Comparison of ENCODE assay signal across 16 cellular contexts in genomic region chr10:71864861-71865473, GRCh38. TPM values are rescaled to one million over a fixed set of nuclear protein-coding genes. Genes with fewer than 3 reads are reported as not detected.
A peak's percentile ranks its signal among the peaks of the same experiment; 100 is the strongest.
DNase-seq lines count a peak whose midpoint lies in the region; ATAC-seq and TF ChIP-seq lines count a peak whose summit lies in the region.
"Had no signal": no experiment of that assay in that cellular context is flagged by ENCODE, and none has a peak within 500 bp of the region (broad histone marks: within the 10 kb centered on the region; RNA-seq: fewer than 3 reads in every experiment).

No MANE protein-coding gene starts in this region.

- RAD21 ChIA-PET in HCT116 (lab: Charles Lee; ENCODE audit: low non-redundant PET in 1 of 2, low total read pairs in 2 of 2, uncharacterized antibody in 2 of 2, unreplicated experiment in 2 of 2) = no interaction called here

- H3K4me1 ChIP-seq in ACC112 (ENCODE audit: control insufficient read depth, insufficient read depth, low read length, unreplicated experiment) (peaks cover 43% of the 10 kb centered on the region), HCT116 (ENCODE audit: control insufficient read depth in 1 of 2, insufficient read depth in 2 of 2, low read length in 2 of 2) (peaks cover 40 to 64% of the 10 kb centered on the region in 2 experiments), SJCRH30 (peaks cover 22% of the 10 kb centered on the region)

- no peak for TF ChIP-seq RAD21 in HCT116 (IDR thresholded peaks at IDR 0.05; ENCODE audit: low read depth)

- TF ChIP-seq CTCF in HCT116 (IDR thresholded peaks at IDR 0.05 in 2 of 3, conservative IDR thresholded peaks at IDR 0.05 in 1 of 3; ENCODE audit: borderline replicate concordance in 1 of 3, insufficient read depth in 1 of 3, low read depth in 2 of 3, low read length in 2 of 3) (no peak), fibroblast of villous mesenchyme (IDR thresholded peaks at IDR 0.05; ENCODE audit: insufficient read depth, low read depth, low read length) (no peak)

- CTCF ChIA-PET in HCT116 (lab: Charles Lee) = no interaction called here

- H3K4me3 ChIP-seq in ACC112 (ENCODE audit: low read depth, low read length) = no peak overlapping the region
- no peak overlapping the region for H3K4me3 ChIP-seq in HCT116 (replicated peaks in 1 of 2; ENCODE audit: low read depth in 1 of 2, low read length in 2 of 2)
- no peak overlapping the region for H3K4me3 ChIP-seq in fibroblast of villous mesenchyme (ENCODE audit: low read depth, low read length)
- no peak overlapping the region for H3K4me3 ChIP-seq in SJCRH30
- H3K4me3 ChIP-seq: esophagus muscularis mucosa, Peyer's patch, tibial nerve had no signal

- BruUV-seq in HCT116 (replicated peaks; lab: Mats Ljungman, UMichigan) = no TSS peak

- no peak overlapping the region for H3K9ac ChIP-seq in HCT116 (ENCODE audit: low read length)

- H2AFZ ChIP-seq in ACC112 (ENCODE audit: low read length, unreplicated experiment) = no peak overlapping the region
- no peak overlapping the region for H2AFZ ChIP-seq in HCT116 (ENCODE audit: low read depth, low read length, poor library complexity, severe bottlenecking)

- DNase-seq in HCT116 (ENCODE audit: low read depth, low spot score) (no peak), T1000 (lab: John Stamatoyannopoulos, UW) (peak; percentile 26), fibroblast of villous mesenchyme (ENCODE audit: low read depth) (peak; percentile 58), SJCRH30 (no peak), NCI-H1436 (lab: John Stamatoyannopoulos, UW) (no peak), HPDE6-E6E7 (ENCODE audit: extremely low spot score) (no peak)
- DNase-seq: activated T-cell treated with anti-CD3 and anti-CD28 coated beads, Interleukin-2, amount 50 U/mL, for 4 hours; C1 segment of cervical spinal cord; central memory CD4-positive, alpha-beta T cell; naive thymus-derived CD4-positive, alpha-beta T cell; NCI-H2107 had no signal

- intact Hi-C loops in HCT116 (cut with micrococcal nuclease) = loop anchor here (10.0 kb wide), 1 partner anchor 460 kb away; no protein-coding TSS in a partner anchor

- ATAC-seq in HCT116 (no peak), GM21723 (IDR thresholded peaks at IDR 0.05; ENCODE audit: unreplicated experiment) (no peak)
- ATAC-seq: activated T-cell treated with anti-CD3 and anti-CD28 coated beads, Interleukin-2, amount 50 U/mL, for 4 hours; naive thymus-derived CD4-positive, alpha-beta T cell had no signal

- POLR2A ChIA-PET in HCT116 (lab: Charles Lee) = interaction anchor here (0.9 kb wide), 1 partner anchor 14 kb away, joined by 3 read pairs; the partner anchor contains the start of gene PSAP

- no peaks in the 10 kb centered on the region for H3K9me2 ChIP-seq in HCT116 (ENCODE audit: insufficient read depth)

- H3K36me3 ChIP-seq in ACC112 (ENCODE audit: insufficient read depth, low read length) = no peaks in the 10 kb centered on the region
- H3K36me3 ChIP-seq in HCT116 (ENCODE audit: control insufficient read depth in 1 of 2, insufficient read depth in 2 of 2, low read length in 2 of 2) = no peaks in the 10 kb centered on the region
- H3K36me3 ChIP-seq in SJCRH30 = no peaks in the 10 kb centered on the region
- H3K36me3 ChIP-seq: esophagus muscularis mucosa, Peyer's patch, tibial nerve had no signal

- no peaks in the 10 kb centered on the region for H4K20me1 ChIP-seq in HCT116 (ENCODE audit: insufficient read depth)

- peak overlapping the region; percentile 40; the same call in 1 of the 2 replicates for H3K4me2 ChIP-seq in HCT116 (ENCODE audit: low read length)

- H3K9me3 ChIP-seq in HCT116 (ENCODE audit: control insufficient read depth in 1 of 2, insufficient read depth in 1 of 2, low read depth in 1 of 2, low read length in 2 of 2) (no peaks in the 10 kb centered on the region), SJCRH30 (replicated peaks) (no peaks in the 10 kb centered on the region)
- H3K9me3 ChIP-seq: esophagus muscularis mucosa, Peyer's patch, tibial nerve had no signal

- H3K27ac ChIP-seq in ACC112 (ENCODE audit: low read depth, low read length) (peak overlapping the region; percentile 47; the same call in 1 of the 2 replicates), HCT116 (ENCODE audit: low read depth, low read length) (no peak overlapping the region), SJCRH30 (no peak overlapping the region)
- H3K27ac ChIP-seq: esophagus muscularis mucosa, Peyer's patch, tibial nerve had no signal

- H3K79me2 ChIP-seq in ACC112 (ENCODE audit: control insufficient read depth, insufficient read depth, low read length, unreplicated experiment) = no peaks in the 10 kb centered on the region
- no peaks in the 10 kb centered on the region for H3K79me2 ChIP-seq in HCT116 (ENCODE audit: insufficient read depth, low read length)

- no peak for TF ChIP-seq POLR2A in HCT116 (IDR thresholded peaks at IDR 0.05; ENCODE audit: borderline replicate concordance, extremely low read depth, insufficient read depth, insufficient read length)

- no peaks in the 10 kb centered on the region for H3K27me3 ChIP-seq in ACC112 (ENCODE audit: insufficient read depth, low read length)
- H3K27me3 ChIP-seq in HCT116 (ENCODE audit: insufficient read depth, low read length) = no peaks in the 10 kb centered on the region
- H3K27me3 ChIP-seq in SJCRH30 = no peaks in the 10 kb centered on the region
- H3K27me3 ChIP-seq: esophagus muscularis mucosa, Peyer's patch, tibial nerve had no signal

TF ChIP-seq in HCT116, 20 proteins besides CTCF, POLR2A, EP300 and RAD21:
- TF ChIP-seq JUND (IDR thresholded peaks at IDR 0.05) (no peak; the same call in 1 of the 2 replicates), TCF7L2 (IDR thresholded peaks at IDR 0.05; ENCODE audit: borderline replicate concordance, extremely low read depth, insufficient read depth, insufficient read length) (no peak), ZBTB33 (IDR thresholded peaks at IDR 0.05; ENCODE audit: extremely low read depth, insufficient replicate concordance, low read length) (no peak), FOSL1 (IDR thresholded peaks at IDR 0.05; ENCODE audit: low read depth) (peak; percentile 31; the same call in 1 of the 2 replicates), ATF3 (IDR thresholded peaks at IDR 0.05) (no peak), EZH2phosphoT487 (IDR thresholded peaks at IDR 0.05; ENCODE audit: borderline replicate concordance) (no peak)

RNA-seq across cellular contexts. Expression of gene PSAP, which starts 13.9 kb away (rescaled TPM):
- total RNA-seq in HCT116 (2021; ENCODE audit: unreplicated experiment) = 444 TPM
- polyA plus RNA-seq in HCT116 (2012) = 696 and 713 TPM in 2 replicates
- total RNA-seq in fibroblast of villous mesenchyme = 521 and 543 TPM in 2 replicates
- total RNA-seq in SJCRH30 (2014; rRNA removed; shearing (Covaris generic)) = 172 and 181 TPM in 2 replicates

Comparison
In these comparisons a context has a peak if more than half of its experiments do, and no peak if none do; other contexts are left out.
1. DNase-seq: peak in T1000 (single experiment) and fibroblast of villous mesenchyme (single experiment); none in HCT116 (single experiment), SJCRH30 (0 of 2), NCI-H1436 (single experiment) and HPDE6-E6E7 (single experiment).